8 cellular contexts compared by ENCODE assay signal in genomic region chr10:100346351-100346764, GRCh38. TPM values are rescaled to one million over a fixed set of nuclear protein-coding genes. Genes with fewer than 3 reads are reported as not detected.
DNase-seq lines count a peak whose midpoint lies in the region; ATAC-seq and TF ChIP-seq lines count a peak whose summit lies in the region.

No MANE protein-coding gene starts in this region.

- no peak for TF ChIP-seq CTCF in choroid plexus epithelial cell (conservative IDR thresholded peaks at IDR 0.05; ENCODE audit: low read depth, low read length)

- DNase-seq in DMS79 treated with DMSO at 0.1 percent for 48 hours (lab: John Stamatoyannopoulos, UW) = peak; percentile 7
- no peak for DNase-seq in DMS79 (lab: John Stamatoyannopoulos, UW)
- DNase-seq in NCI-H1436 (lab: John Stamatoyannopoulos, UW) = peak; percentile 79
- DNase-seq in choroid plexus epithelial cell (ENCODE audit: low read depth) = peak; percentile 64
- DNase-seq in left colon = peak; percentile 75 to 86
- DNase-seq in stimulated activated CD4-positive, alpha-beta T cell treated with anti-CD3 and anti-CD28 coated beads, Interleukin-1b, Interleukin-23, amount 100 ng/mL, for 4 hours (ENCODE audit: low read depth in 2 of 2) = peak; percentile 37 to 60

- ATAC-seq in HG02623 (IDR thresholded peaks at IDR 0.05; ENCODE audit: unreplicated experiment) (peak; percentile 43), left colon (peak; percentile 67)
- ATAC-seq in activated CD4-positive, CD25-positive, alpha-beta regulatory T cell treated with anti-CD3 and anti-CD28 coated beads, Interleukin-2, amount 50 U/mL, for 24 hours = peak; percentile 60 to 62

- intact Hi-C loops in left colon (cut with DNase I, micrococcal nuclease) = no loop called here

- H3K4me3 ChIP-seq in choroid plexus epithelial cell (ENCODE audit: low read depth, low read length) = peak overlapping the region; percentile 89

RNA-seq across cellular contexts. Expression of gene SCD, which starts 0.7 kb away (rescaled TPM):
- total RNA-seq in left colon = 10 to 100 TPM; 70.9 to 90.1 TPM

RNA-seq across cellular contexts. Expression of gene PKD2L1, which starts 16.3 kb away (rescaled TPM):
- total RNA-seq in left colon = under 1 TPM in 1 of 2 donors, not detected in 1; 0.20 TPM

RNA-seq across cellular contexts. Expression of gene BLOC1S2, which starts 59.9 kb away (rescaled TPM):
- 10 to 100 TPM; 16.1 to 17.2 TPM for total RNA-seq in left colon
